12 cellular contexts compared by ENCODE assay signal in the genomic region with DNA sequence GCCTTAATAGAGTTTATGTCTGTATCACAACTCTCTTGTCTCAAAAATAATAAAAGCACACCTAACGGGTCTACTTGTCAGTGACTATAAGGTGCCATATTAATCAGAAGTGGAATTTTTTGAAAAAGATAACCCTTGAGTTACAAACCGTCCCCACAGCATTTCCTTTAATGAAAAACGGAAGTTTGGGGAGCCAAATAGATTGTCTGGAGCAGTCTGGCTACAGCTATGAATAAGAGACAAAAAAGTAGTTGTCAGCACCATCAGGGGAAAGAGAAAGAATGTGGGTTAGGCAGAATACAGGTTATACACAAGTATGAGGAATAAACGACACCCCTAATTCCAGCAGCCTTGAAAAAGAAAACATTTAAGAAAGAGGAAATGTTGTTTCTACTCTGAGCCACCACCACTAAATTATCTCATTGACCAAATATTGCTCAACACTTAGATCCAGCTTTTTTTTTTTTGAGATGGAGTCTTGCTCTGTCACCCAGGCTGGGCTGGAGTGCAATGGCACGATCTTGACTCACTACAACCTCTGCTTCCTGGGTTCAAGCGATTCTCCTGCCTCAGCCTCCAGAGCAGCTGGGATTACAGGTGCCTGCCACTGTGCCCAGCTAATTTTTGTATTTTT. TPM values are rescaled to one million over a fixed set of nuclear protein-coding genes. Genes with fewer than 3 reads are reported as not detected.
DNase-seq lines count a peak whose midpoint lies in the region; ATAC-seq, FAIRE-seq and TF ChIP-seq lines count a peak whose summit lies in the region.
"Had no signal": no experiment of that assay in that cellular context is flagged by ENCODE, and none has a peak within 500 bp of the region (broad histone marks: within the 10 kb centered on the region; RNA-seq: fewer than 3 reads in every experiment).

No MANE protein-coding gene starts in this region.

- H3K4me1 Mint-ChIP-seq in activated T-cell treated with anti-CD3 and anti-CD28 coated beads, Interleukin-2, amount 50 U/mL, for 72 hours (ENCODE audit: low read depth): no peaks in the 10 kb centered on the region
- no peaks in the 10 kb centered on the region for H3K4me1 Mint-ChIP-seq in activated naive CD8-positive, alpha-beta T cell treated with anti-CD3 and anti-CD28 coated beads, Interleukin-2, amount 50 U/mL, for 24 hours

- no peaks in the 10 kb centered on the region for H3K79me2 ChIP-seq in HepG2 (ENCODE audit: insufficient read depth, low read length)

- H3K4me1 ChIP-seq in body of pancreas: peaks cover 8% of the 10 kb centered on the region
- peaks cover 21% of the 10 kb centered on the region for H3K4me1 ChIP-seq in HepG2 (ENCODE audit: insufficient read depth, low read length)
- H3K4me1 ChIP-seq: prostate gland had no signal

- H3K4me3 ChIP-seq in body of pancreas: no peak overlapping the region
- no peak overlapping the region for H3K4me3 ChIP-seq in HepG2 (replicated peaks in 1 of 3; ENCODE audit: insufficient read depth in 1 of 3, low read depth in 2 of 3, low read length in 3 of 3)
- H3K4me3 ChIP-seq: prostate gland had no signal

- H3K9me3 Mint-ChIP-seq in activated T-cell treated with anti-CD3 and anti-CD28 coated beads, Interleukin-2, amount 50 U/mL, for 72 hours: peaks cover 0 to 4% of the 10 kb centered on the region in 2 donors
- no peaks in the 10 kb centered on the region for H3K9me3 Mint-ChIP-seq in activated naive CD8-positive, alpha-beta T cell treated with anti-CD3 and anti-CD28 coated beads, Interleukin-2, amount 50 U/mL, for 24 hours
- H3K9me3 Mint-ChIP-seq: activated T-cell treated with anti-CD3 and anti-CD28 coated beads, Interleukin-2, amount 50 U/mL, for 4 hours; IgD-negative memory B cell had no signal

- 30 to 38% methylated on average over 6 of the region's 6 CpGs for WGBS in body of pancreas, 2 donors
- 32% methylated on average over 6 of the region's 6 CpGs for WGBS in HepG2 (ENCODE audit: low lambda C conversion rate)

- no peak for TF ChIP-seq RAD21 in HepG2 (CRISPR knock-in tag; IDR thresholded peaks at IDR 0.05)

- H3K27me3 ChIP-seq in body of pancreas (no peaks in the 10 kb centered on the region), HepG2 (ENCODE audit: control insufficient read depth in 1 of 2, insufficient read depth in 2 of 2, low read length in 2 of 2) (peaks cover 0 to 6% of the 10 kb centered on the region in 2 experiments; a peak in 1 of 5 replicates)

- H3K9ac ChIP-seq in HepG2 (ENCODE audit: insufficient read depth, low read depth, low read length): no peak overlapping the region

- BruUV-seq in HepG2 (replicated peaks; lab: Mats Ljungman, UMichigan): no TSS peak

- no peak for TF ChIP-seq CTCF in body of pancreas (IDR thresholded peaks at IDR 0.05)
- TF ChIP-seq CTCF in HepG2 (CRISPR knock-in tag; IDR thresholded peaks at IDR 0.05): no peak

- H3K27ac ChIP-seq in body of pancreas (peak overlapping the region in 1 of 4 donors; percentile 63), HepG2 (ENCODE audit: extremely low read length, insufficient read depth, low read length) (no peak overlapping the region)
- H3K27ac ChIP-seq: C4-2B, prostate gland had no signal

- CTCF ChIA-PET in HepG2 (lab: Yijun Ruan, JAX; ENCODE audit: low intra/inter-chr PET ratio, low total read pairs): no interaction called here

- POLR2A ChIA-PET in HepG2 (lab: Yijun Ruan, JAX): interaction anchor here (1.2 kb wide), 1 partner anchor 29 kb away, joined by 3 read pairs; the partner anchor contains the start of gene USP24

- no peaks in the 10 kb centered on the region for H3K27me3 Mint-ChIP-seq in activated T-cell treated with anti-CD3 and anti-CD28 coated beads, Interleukin-2, amount 50 U/mL, for 72 hours (ENCODE audit: low read depth)
- H3K27me3 Mint-ChIP-seq in activated naive CD8-positive, alpha-beta T cell treated with anti-CD3 and anti-CD28 coated beads, Interleukin-2, amount 50 U/mL, for 24 hours: peaks cover 2% of the 10 kb centered on the region
- H3K27me3 Mint-ChIP-seq: IgD-negative memory B cell had no signal

- H3K36me3 ChIP-seq in body of pancreas (replicated peaks in 1 of 2; ENCODE audit: insufficient read depth in 1 of 2, low read depth in 2 of 2): no peaks in the 10 kb centered on the region
- no peaks in the 10 kb centered on the region for H3K36me3 ChIP-seq in HepG2 (replicated peaks in 1 of 2; ENCODE audit: control insufficient read depth in 1 of 2, insufficient read depth in 2 of 2, low read length in 2 of 2)
- H3K36me3 ChIP-seq: prostate gland had no signal

- TF ChIP-seq EP300 in HepG2 (IDR thresholded peaks at IDR 0.05; ENCODE audit: low read depth in 2 of 2, low read length in 2 of 2) (no peak), HepG2 (CRISPR knock-in tag; IDR thresholded peaks at IDR 0.05; ENCODE audit: borderline replicate concordance) (no peak)

- H3K9me3 ChIP-seq in body of pancreas: no peaks in the 10 kb centered on the region
- no peaks in the 10 kb centered on the region for H3K9me3 ChIP-seq in HepG2 (ENCODE audit: low read length)
- H3K9me3 ChIP-seq: prostate gland had no signal

- no peak for TF ChIP-seq POLR2A in body of pancreas (IDR thresholded peaks at IDR 0.05)
- no peak for TF ChIP-seq POLR2A in HepG2 (IDR thresholded peaks at IDR 0.05; ENCODE audit: insufficient read depth in 1 of 2, low read depth in 2 of 2, low read length in 2 of 2)

- intact Hi-C loops in body of pancreas (cut with DNase I): no loop called here
- intact Hi-C loops in HepG2 (cut with micrococcal nuclease; ENCODE audit: unreplicated experiment): no loop called here

- no peaks in the 10 kb centered on the region for H3K36me3 Mint-ChIP-seq in activated T-cell treated with anti-CD3 and anti-CD28 coated beads, Interleukin-2, amount 50 U/mL, for 72 hours (ENCODE audit: insufficient read depth in 2 of 2)
- H3K36me3 Mint-ChIP-seq in activated naive CD8-positive, alpha-beta T cell treated with anti-CD3 and anti-CD28 coated beads, Interleukin-2, amount 50 U/mL, for 24 hours (ENCODE audit: low read depth): no peaks in the 10 kb centered on the region

- H4K20me1 ChIP-seq in HepG2 (ENCODE audit: insufficient read depth, low read length): no peaks in the 10 kb centered on the region

- no peak overlapping the region for H3K27ac Mint-ChIP-seq in activated T-cell treated with anti-CD3 and anti-CD28 coated beads, Interleukin-2, amount 50 U/mL, for 72 hours
- no peak overlapping the region for H3K27ac Mint-ChIP-seq in activated naive CD8-positive, alpha-beta T cell treated with anti-CD3 and anti-CD28 coated beads, Interleukin-2, amount 50 U/mL, for 24 hours

- no peak overlapping the region for H2AFZ ChIP-seq in HepG2 (ENCODE audit: low read length)

- H3K4me3 Mint-ChIP-seq in activated T-cell treated with anti-CD3 and anti-CD28 coated beads, Interleukin-2, amount 50 U/mL, for 72 hours: no peak overlapping the region
- H3K4me3 Mint-ChIP-seq in activated naive CD8-positive, alpha-beta T cell treated with anti-CD3 and anti-CD28 coated beads, Interleukin-2, amount 50 U/mL, for 24 hours: no peak overlapping the region
- H3K4me3 Mint-ChIP-seq: activated T-cell treated with anti-CD3 and anti-CD28 coated beads, Interleukin-2, amount 50 U/mL, for 4 hours had no signal

- in situ Hi-C loops in HepG2 (cut with HindIII; ENCODE audit: extremely low pct_ligation_motif_present, low pct_unique_long_range_greater_than_20kb): no loop called here

- H3K4me2 ChIP-seq in HepG2 (ENCODE audit: low read depth, low read length): no peak overlapping the region

- FAIRE-seq in HepG2 (lab: Jason Lieb, UNC): no peak

- DNase-seq in AML-193 (lab: John Stamatoyannopoulos, UW): peak; percentile 80 to 84
- DNase-seq in M059J (ENCODE audit: low read depth): peak; percentile 77
- DNase-seq in body of pancreas: peak in 2 of 4 donors; percentile 7 to 27
- peak; percentile 3 for DNase-seq in HepG2 (ENCODE audit: low spot score)
- no peak for DNase-seq in activated T-cell treated with anti-CD3 and anti-CD28 coated beads, Interleukin-2, amount 50 U/mL, for 72 hours
- no peak for DNase-seq in activated naive CD8-positive, alpha-beta T cell treated with anti-CD3 and anti-CD28 coated beads, Interleukin-2, amount 50 U/mL, for 24 hours
- DNase-seq: activated T-cell treated with anti-CD3 and anti-CD28 coated beads, Interleukin-2, amount 50 U/mL, for 4 hours had no signal

- peak; percentile 70 for ATAC-seq in body of pancreas
- ATAC-seq in HepG2: no peak; the same call in 2 of the 3 replicates
- no peak for ATAC-seq in HG02885 (IDR thresholded peaks at IDR 0.05; ENCODE audit: poor library complexity, unreplicated experiment)
- no peak for ATAC-seq in HG02970 (IDR thresholded peaks at IDR 0.05; ENCODE audit: low FRiP score, unreplicated experiment)
- no peak for ATAC-seq in activated T-cell treated with anti-CD3 and anti-CD28 coated beads, Interleukin-2, amount 50 U/mL, for 72 hours (replicated peaks in 1 of 2)
- no peak for ATAC-seq in activated naive CD8-positive, alpha-beta T cell treated with anti-CD3 and anti-CD28 coated beads, Interleukin-2, amount 50 U/mL, for 24 hours
- ATAC-seq: activated T-cell treated with anti-CD3 and anti-CD28 coated beads, Interleukin-2, amount 50 U/mL, for 4 hours had no signal

RNA-seq across cellular contexts. Expression of gene USP24, which starts 29.4 kb away (rescaled TPM):
- total RNA-seq in M059J (2014; rRNA removed; shearing (Covaris generic)): 17.1 and 22.8 TPM in 2 replicates
- total RNA-seq in body of pancreas (10 to 100 TPM; 28.3 to 68.6 TPM), HepG2 (2016; rRNA removed; fragmentation: Illumina TruSeq; extraction: Trizol) (47.6 and 59.5 TPM in 2 replicates)
- 4.1 and 5.1 TPM in 2 replicates for total RNA-seq in HepG2 (2016; cell fraction: cytosol; rRNA removed; fragmentation: Illumina TruSeq; extraction: Trizol; ENCODE audit: low read depth)
- 41.1 and 53.7 TPM in 2 replicates for total RNA-seq in HepG2 (2016; cell fraction: insoluble cytoplasmic fraction; rRNA removed; fragmentation: Illumina TruSeq; extraction: Trizol)
- 12.0 and 12.6 TPM in 2 replicates for total RNA-seq in HepG2 (2016; cell fraction: membrane; rRNA removed; fragmentation: Illumina TruSeq; extraction: Trizol)
- 76.5 and 77.4 TPM in 2 replicates for total RNA-seq in HepG2 (2016; cell fraction: nucleus; rRNA removed; fragmentation: Illumina TruSeq; extraction: Trizol)
- polyA plus RNA-seq in HepG2 (2011; rRNA removed): 17.2 and 18.8 TPM in 2 replicates
- polyA plus RNA-seq in HepG2 (2011; cell fraction: cytosol; rRNA removed): 9.7 and 11.6 TPM in 2 replicates
- 39.7 and 46.5 TPM in 2 replicates for polyA plus RNA-seq in HepG2 (2011; cell fraction: nucleus; rRNA removed)
- 24.9 and 34.6 TPM in 2 replicates for polyA plus RNA-seq in HepG2 (2012)
- 1.2 and 1.6 TPM in 2 replicates for polyA plus RNA-seq in HepG2 (2016; cell fraction: cytosol; fragmentation: Illumina TruSeq; extraction: Trizol; ENCODE audit: low read depth)
- polyA plus RNA-seq in HepG2 (2016; cell fraction: insoluble cytoplasmic fraction; fragmentation: Illumina TruSeq; extraction: Trizol; ENCODE audit: low read depth): 34.7 and 34.9 TPM in 2 replicates
- 3.3 and 5.2 TPM in 2 replicates for polyA plus RNA-seq in HepG2 (2016; cell fraction: membrane; fragmentation: Illumina TruSeq; extraction: Trizol; ENCODE audit: low read depth)
- polyA plus RNA-seq in HepG2 (2016; cell fraction: nucleus; fragmentation: Illumina TruSeq; extraction: Trizol; ENCODE audit: insufficient read depth, low read depth): 84.4 and 87.2 TPM in 2 replicates
- polyA minus RNA-seq in HepG2 (2011; rRNA and poly(A)+ RNA removed; ENCODE audit: low replicate concordance): 35.1 and 36.7 TPM in 2 replicates
- polyA minus RNA-seq in HepG2 (2011; cell fraction: cytosol; rRNA and poly(A)+ RNA removed): 23.3 and 27.0 TPM in 2 replicates
- 181 and 197 TPM in 2 replicates for polyA minus RNA-seq in HepG2 (2011; cell fraction: nucleus; rRNA and poly(A)+ RNA removed)
- 10 to 100 TPM; 46.1 to 46.2 TPM for total RNA-seq in activated T-cell treated with anti-CD3 and anti-CD28 coated beads, Interleukin-2, amount 50 U/mL, for 72 hours

Comparison
In these comparisons a context has a peak if more than half of its experiments do, and no peak if none do; other contexts are left out.
1. DNase-seq: peak in AML-193 (2 of 2), M059J (single experiment) and HepG2 (single experiment); none in activated T-cell treated with anti-CD3 and anti-CD28 coated beads, Interleukin-2, amount 50 U/mL, for 72 hours (0 of 2) and activated naive CD8-positive, alpha-beta T cell treated with anti-CD3 and anti-CD28 coated beads, Interleukin-2, amount 50 U/mL, for 24 hours (single experiment).